Comparison of ENCODE assay signal across 1 cellular context in genomic region chr7:94004024-94004945, GRCh38.
TF ChIP-seq lines count a peak whose summit lies in the region.

Gene BET1, minus strand, starts transcription at chr7:94004355. Its CDS starts 139 bp downstream, at chr7:94004216.

TF ChIP-seq in HepG2, 621 proteins besides CTCF, POLR2A, EP300 and RAD21 (continued from another document and continues in another):
- no peak for TF ChIP-seq MAZ (IDR thresholded peaks at IDR 0.05; ENCODE audit: borderline replicate concordance, low read depth, low read length)
- TF ChIP-seq MAZ (CRISPR knock-in tag; IDR thresholded peaks at IDR 0.05; ENCODE audit: low read depth), result peak; percentile 70; the same call in 1 of the 2 replicates
- TF ChIP-seq JUND (CRISPR knock-in tag; IDR thresholded peaks at IDR 0.05), result no peak
- TF ChIP-seq RFX3 (CRISPR knock-in tag; IDR thresholded peaks at IDR 0.05), result no peak
- TF ChIP-seq ZBED4 (CRISPR knock-in tag; IDR thresholded peaks at IDR 0.05; ENCODE audit: borderline replicate concordance), result peak; percentile 92
- no peak for TF ChIP-seq HNF1A (IDR thresholded peaks at IDR 0.05; ENCODE audit: low read depth)
- TF ChIP-seq HNF1A (CRISPR knock-in tag; IDR thresholded peaks at IDR 0.05; ENCODE audit: borderline replicate concordance), result peak; percentile 71; the same call in 1 of the 2 replicates
- TF ChIP-seq ZNF549 (CRISPR knock-in tag; IDR thresholded peaks at IDR 0.05), result no peak
- no peak for TF ChIP-seq ATAD3A (CRISPR knock-in tag; IDR thresholded peaks at IDR 0.05)
- peak; percentile 98 for TF ChIP-seq GATAD1 (CRISPR knock-in tag; IDR thresholded peaks at IDR 0.05)
- peak; percentile 54; the same call in 1 of the 2 replicates for TF ChIP-seq MYC (CRISPR knock-in tag; IDR thresholded peaks at IDR 0.05; ENCODE audit: borderline replicate concordance)
- peak; percentile 51; the same call in 1 of the 2 replicates for TF ChIP-seq MEF2D (CRISPR knock-in tag; IDR thresholded peaks at IDR 0.05)
- TF ChIP-seq MTF1 (CRISPR knock-in tag; IDR thresholded peaks at IDR 0.05), result no peak
- TF ChIP-seq ZBTB40 (IDR thresholded peaks at IDR 0.05), result no peak
- TF ChIP-seq ZBTB40 (CRISPR knock-in tag; IDR thresholded peaks at IDR 0.05), result peak; percentile 84
- TF ChIP-seq CBX5 (CRISPR knock-in tag; IDR thresholded peaks at IDR 0.05; ENCODE audit: borderline replicate concordance), result no peak
- no peak for TF ChIP-seq ZNF563 (CRISPR knock-in tag; IDR thresholded peaks at IDR 0.05)
- TF ChIP-seq ZIK1 (CRISPR knock-in tag; IDR thresholded peaks at IDR 0.05; ENCODE audit: borderline replicate concordance, low read depth), result peak; percentile 63; the same call in 1 of the 2 replicates
- no peak for TF ChIP-seq ZNF773 (CRISPR knock-in tag; IDR thresholded peaks at IDR 0.05; ENCODE audit: borderline replicate concordance)
- TF ChIP-seq CREB1 (IDR thresholded peaks at IDR 0.05), result peak; percentile 96
- peak; percentile 99 for TF ChIP-seq CREB1 (CRISPR knock-in tag; IDR thresholded peaks at IDR 0.05)
- no peak for TF ChIP-seq SIX4 (CRISPR knock-in tag; IDR thresholded peaks at IDR 0.05)
- no peak for TF ChIP-seq BRCA1 (CRISPR knock-in tag; IDR thresholded peaks at IDR 0.05)
- TF ChIP-seq IRX3 (CRISPR knock-in tag; IDR thresholded peaks at IDR 0.05; ENCODE audit: borderline replicate concordance, low read depth), result no peak
- no peak for TF ChIP-seq CSRNP2 (CRISPR knock-in tag; conservative IDR thresholded peaks at IDR 0.05; ENCODE audit: low read depth)
- no peak; the same call in 1 of the 2 replicates for TF ChIP-seq IRF9 (CRISPR knock-in tag; IDR thresholded peaks at IDR 0.05; ENCODE audit: borderline replicate concordance)
- no peak for TF ChIP-seq CENPBD1 (CRISPR knock-in tag; IDR thresholded peaks at IDR 0.05; ENCODE audit: borderline replicate concordance, low read depth)
- TF ChIP-seq CCAR2 (optimal IDR thresholded peaks at IDR 0.05; ENCODE audit: low read depth, low read length), result no peak
- no peak for TF ChIP-seq ZBTB49 (CRISPR knock-in tag; IDR thresholded peaks at IDR 0.05; ENCODE audit: borderline replicate concordance)
